In the genomic region with DNA sequence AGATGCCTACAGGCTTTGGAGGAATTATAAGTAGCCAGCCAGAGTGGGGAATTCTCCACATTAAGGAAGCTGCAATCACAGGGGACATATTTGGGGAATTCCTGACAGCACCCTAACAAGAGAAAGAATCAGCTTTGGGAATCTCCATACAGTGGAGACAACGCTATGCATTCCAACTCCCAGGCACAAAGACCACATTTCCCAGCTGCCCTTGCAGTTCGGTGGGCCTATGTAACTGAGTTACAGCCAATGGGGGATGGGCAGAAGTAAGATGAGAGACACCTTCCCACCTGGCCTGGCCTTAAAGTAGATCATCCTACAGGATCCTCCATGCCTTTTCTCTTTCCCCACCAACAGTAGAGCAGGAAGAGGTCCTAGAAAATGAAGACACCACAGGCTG, we compare ENCODE assay signal across 31 cellular contexts. TPM values are rescaled to one million over a fixed set of nuclear protein-coding genes. Genes with fewer than 3 reads are reported as not detected.
"Had no signal": no experiment of that assay in that cellular context is flagged by ENCODE, and none has a peak within 500 bp of the region (broad histone marks: within the 10 kb centered on the region; RNA-seq: fewer than 3 reads in every experiment).

No MANE protein-coding gene starts in this region.

- H3K36me3 Mint-ChIP-seq: memory B cell; naive B cell; natural killer cell treated with Interleukin-12 subunit alpha and Interleukin-12 subunit beta and Interleukin-15 and Interleukin-18, amount 100 ng/mL, for 72 hours; stimulated activated naive B cell treated with anti-CD40 and anti-IgM and Interleukin-4, amounts not matched to agents 10 μg/mL and 1 μg/mL and 100 μg/mL, for 72 hours had no signal

- H3K79me2 ChIP-seq: hepatocyte, parathyroid adenoma had no signal

- H3K4me2 ChIP-seq: hepatocyte had no signal

- DNase-seq: colonic mucosa; effector CD8-positive, alpha-beta T cell; foreskin keratinocyte; heart left ventricle; kidney; mucosa of descending colon; naive B cell; right cardiac atrium; sigmoid colon; stimulated activated naive B cell treated with anti-CD40 and anti-IgM and Interleukin-4, amounts not matched to agents 10 μg/mL and 1 μg/mL and 100 μg/mL, for 72 hours; upper lobe of left lung; uterus had no signal

- ATAC-seq: foreskin keratinocyte; gastroesophageal sphincter; heart left ventricle; left lobe of liver; mucosa of descending colon; natural killer cell treated with Interleukin-12 subunit alpha and Interleukin-12 subunit beta and Interleukin-15 and Interleukin-18, amount 100 ng/mL, for 72 hours; right cardiac atrium; stimulated activated naive B cell treated with anti-CD40 and anti-IgM and Interleukin-4, amounts not matched to agents 10 μg/mL and 1 μg/mL and 100 μg/mL, for 72 hours had no signal

- H3K27ac Mint-ChIP-seq: dendritic cell treated with granulocyte-macrophage colony-stimulating factor and Interleukin-4, amounts not matched to agents 40 ng/mL and 50 ng/mL, for 4 days; memory B cell; naive B cell; natural killer cell treated with Interleukin-12 subunit alpha and Interleukin-12 subunit beta and Interleukin-15 and Interleukin-18, amount 100 ng/mL, for 72 hours; progenitor cell of endocrine pancreas; stimulated activated naive B cell treated with anti-CD40 and anti-IgM and Interleukin-4, amounts not matched to agents 10 μg/mL and 1 μg/mL and 100 μg/mL, for 72 hours; stimulated activated naive CD8-positive, alpha-beta T cell treated with anti-CD3 and anti-CD28 coated beads, Interleukin-15, Interleukin-2, amounts not matched to agents 100 ng/mL and 50 ng/mL, for 24 hours had no signal

- H3K9ac ChIP-seq: parathyroid adenoma had no signal

- H3K27me3 Mint-ChIP-seq: dendritic cell treated with granulocyte-macrophage colony-stimulating factor and Interleukin-4, amounts not matched to agents 40 ng/mL and 50 ng/mL, for 4 days; stimulated activated naive B cell treated with anti-CD40 and anti-IgM and Interleukin-4, amounts not matched to agents 10 μg/mL and 1 μg/mL and 100 μg/mL, for 72 hours; stimulated activated naive CD8-positive, alpha-beta T cell treated with anti-CD3 and anti-CD28 coated beads, Interleukin-15, Interleukin-2, amounts not matched to agents 100 ng/mL and 50 ng/mL, for 24 hours had no signal

- H2AFZ ChIP-seq: hepatocyte, parathyroid adenoma had no signal

- H3K4me1 Mint-ChIP-seq: memory B cell; naive B cell; stimulated activated naive B cell treated with anti-CD40 and anti-IgM and Interleukin-4, amounts not matched to agents 10 μg/mL and 1 μg/mL and 100 μg/mL, for 72 hours had no signal

- H3K4me3 ChIP-seq: colonic mucosa, esophagus muscularis mucosa, gastroesophageal sphincter, heart left ventricle, hepatocyte, lung, mucosa of descending colon, sigmoid colon, thoracic aorta, tibial nerve, upper lobe of left lung, uterus had no signal

- H3K27ac ChIP-seq: colonic mucosa, esophagus muscularis mucosa, foreskin keratinocyte, gastroesophageal sphincter, heart left ventricle, hepatocyte, parathyroid adenoma, sigmoid colon, thoracic aorta, tibial nerve, upper lobe of left lung, uterus had no signal

- H3K36me3 ChIP-seq: colonic mucosa, esophagus muscularis mucosa, gastroesophageal sphincter, heart left ventricle, sigmoid colon, thoracic aorta, tibial nerve, upper lobe of left lung, uterus had no signal

- H3K9me3 ChIP-seq: colonic mucosa, esophagus muscularis mucosa, gastroesophageal sphincter, mucosa of descending colon, sigmoid colon, thoracic aorta, uterus had no signal

- H3K4me1 ChIP-seq: colonic mucosa, foreskin keratinocyte, heart left ventricle, parathyroid adenoma, tibial nerve, upper lobe of left lung, uterus had no signal

- H3K9me3 Mint-ChIP-seq: dendritic cell treated with granulocyte-macrophage colony-stimulating factor and Interleukin-4, amounts not matched to agents 40 ng/mL and 50 ng/mL, for 4 days; memory B cell; natural killer cell treated with Interleukin-12 subunit alpha and Interleukin-12 subunit beta and Interleukin-15 and Interleukin-18, amount 100 ng/mL, for 72 hours; neural crest cell; stimulated activated naive CD8-positive, alpha-beta T cell treated with anti-CD3 and anti-CD28 coated beads, Interleukin-15, Interleukin-2, amounts not matched to agents 100 ng/mL and 50 ng/mL, for 24 hours had no signal

- H3K27me3 ChIP-seq: colonic mucosa, esophagus muscularis mucosa, foreskin keratinocyte, gastroesophageal sphincter, heart left ventricle, hepatocyte, sigmoid colon, tibial nerve, upper lobe of left lung, uterus had no signal

- H3K4me3 Mint-ChIP-seq: dendritic cell treated with granulocyte-macrophage colony-stimulating factor and Interleukin-4, amounts not matched to agents 40 ng/mL and 50 ng/mL, for 4 days; memory B cell; naive B cell; natural killer cell treated with Interleukin-12 subunit alpha and Interleukin-12 subunit beta and Interleukin-15 and Interleukin-18, amount 100 ng/mL, for 72 hours; neural crest cell; stimulated activated naive B cell treated with anti-CD40 and anti-IgM and Interleukin-4, amounts not matched to agents 10 μg/mL and 1 μg/mL and 100 μg/mL, for 72 hours; stimulated activated naive CD8-positive, alpha-beta T cell treated with anti-CD3 and anti-CD28 coated beads, Interleukin-15, Interleukin-2, amounts not matched to agents 100 ng/mL and 50 ng/mL, for 24 hours had no signal

RNA-seq across cellular contexts. Expression of a gene that starts 43.4 kb away (rescaled TPM):
- total RNA-seq: chondrocyte; colonic mucosa; endothelial cell of umbilical vein; epithelial cell of proximal tubule; foreskin keratinocyte; kidney; left lobe of liver; liver; natural killer cell treated with Interleukin-12 subunit alpha and Interleukin-12 subunit beta and Interleukin-15 and Interleukin-18, amount 100 ng/mL, for 72 hours; neural crest cell; sigmoid colon; skeletal muscle tissue; tibial nerve; upper lobe of left lung; uterus had no signal
